Comparison of ENCODE assay signal across 22 cellular contexts in genomic region chr3:50635066-50635465, GRCh38. TPM values are rescaled to one million over a fixed set of nuclear protein-coding genes. Genes with fewer than 3 reads are reported as not detected.
DNase-seq lines count a peak whose midpoint lies in the region; ATAC-seq and TF ChIP-seq lines count a peak whose summit lies in the region.
"Had no signal": no experiment of that assay in that cellular context is flagged by ENCODE, and none has a peak within 500 bp of the region (broad histone marks: within the 10 kb centered on the region; RNA-seq: fewer than 3 reads in every experiment).

No MANE protein-coding gene starts in this region.

- intact Hi-C loops in CD4-positive, alpha-beta T cell (cut with DNase I, micrococcal nuclease) = loop anchor here in 1 of 2 experiments (5.0 kb wide), 1 partner anchor 788 kb away; no protein-coding TSS in a partner anchor
- intact Hi-C loops in activated CD8-positive, alpha-beta T cell treated with anti-CD3 and anti-CD28 coated beads for 36 hours (cut with micrococcal nuclease) = no loop called here

- CTCF ChIA-PET in activated CD8-positive, alpha-beta memory T cell treated with anti-CD3 and anti-CD28 coated beads, Interleukin-2, amount 10 ng/mL, durations not matched to agents 7 days and 5 days (lab: Charles Lee) = interaction anchor here (0.9 to 4.4 kb wide), 4 partner anchors 11 to 19 kb away, joined by 3 to 21 read pairs (median 6); no protein-coding TSS in a partner anchor
- CTCF ChIA-PET in CD4-positive, alpha-beta T cell (lab: Charles Lee) = interaction anchor here (0.9 to 1.0 kb wide), 2 partner anchors 19 to 63 kb away, joined by 3 to 4 read pairs; no protein-coding TSS in a partner anchor
- CTCF ChIA-PET in activated CD8-positive, alpha-beta T cell treated with anti-CD3 and anti-CD28 coated beads for 36 hours (lab: Charles Lee) = interaction anchor here (2.6 to 8.5 kb wide), 3 partner anchors 16 to 19 kb away, joined by 10 to 47 read pairs (median 15); no protein-coding TSS in a partner anchor

- H3K4me3 Mint-ChIP-seq in activated CD8-positive, alpha-beta memory T cell treated with anti-CD3 and anti-CD28 coated beads, Interleukin-2, amount 10 ng/mL, durations not matched to agents 7 days and 5 days = no peak overlapping the region
- H3K4me3 Mint-ChIP-seq in CD4-positive, alpha-beta T cell = no peak overlapping the region
- H3K4me3 Mint-ChIP-seq in activated CD8-positive, alpha-beta T cell treated with anti-CD3 and anti-CD28 coated beads for 36 hours = no peak overlapping the region
- peak overlapping the region in 1 of 2 donors; percentile 22 for H3K4me3 Mint-ChIP-seq in effector memory CD8-positive, alpha-beta T cell
- H3K4me3 Mint-ChIP-seq: CD4-positive, CD25-positive, alpha-beta regulatory T cell had no signal

- H3K9me3 Mint-ChIP-seq in activated CD8-positive, alpha-beta memory T cell treated with anti-CD3 and anti-CD28 coated beads, Interleukin-2, amount 10 ng/mL, durations not matched to agents 7 days and 5 days (ENCODE audit: low read depth) = no peaks in the 10 kb centered on the region
- no peaks in the 10 kb centered on the region for H3K9me3 Mint-ChIP-seq in CD4-positive, alpha-beta T cell
- H3K9me3 Mint-ChIP-seq in activated CD8-positive, alpha-beta T cell treated with anti-CD3 and anti-CD28 coated beads for 36 hours = no peaks in the 10 kb centered on the region
- no peaks in the 10 kb centered on the region for H3K9me3 Mint-ChIP-seq in effector memory CD8-positive, alpha-beta T cell
- H3K9me3 Mint-ChIP-seq: CD4-positive, CD25-positive, alpha-beta regulatory T cell had no signal

- peaks cover 26% of the 10 kb centered on the region for H3K36me3 Mint-ChIP-seq in activated CD8-positive, alpha-beta memory T cell treated with anti-CD3 and anti-CD28 coated beads, Interleukin-2, amount 10 ng/mL, durations not matched to agents 7 days and 5 days
- peaks cover 41% of the 10 kb centered on the region for H3K36me3 Mint-ChIP-seq in CD4-positive, alpha-beta T cell (ENCODE audit: low read depth)
- peaks cover 59% of the 10 kb centered on the region for H3K36me3 Mint-ChIP-seq in activated CD8-positive, alpha-beta T cell treated with anti-CD3 and anti-CD28 coated beads for 36 hours (ENCODE audit: low read depth)
- H3K36me3 Mint-ChIP-seq in effector memory CD8-positive, alpha-beta T cell (ENCODE audit: insufficient read depth) = peaks cover 9% of the 10 kb centered on the region

- H3K9me3 ChIP-seq in CD4-positive, alpha-beta T cell (ENCODE audit: control insufficient read depth, low read length) = no peaks in the 10 kb centered on the region
- H3K9me3 ChIP-seq: BE2C, HAP-1 had no signal

- no peaks in the 10 kb centered on the region for H3K27me3 ChIP-seq in CD4-positive, alpha-beta T cell (ENCODE audit: control insufficient read depth, insufficient read depth, low read length)
- H3K27me3 ChIP-seq: BE2C had no signal

- H3K27ac Mint-ChIP-seq in activated CD8-positive, alpha-beta memory T cell treated with anti-CD3 and anti-CD28 coated beads, Interleukin-2, amount 10 ng/mL, durations not matched to agents 7 days and 5 days = peak overlapping the region; percentile 47
- peak overlapping the region; percentile 66 for H3K27ac Mint-ChIP-seq in CD4-positive, alpha-beta T cell
- H3K27ac Mint-ChIP-seq in activated CD8-positive, alpha-beta T cell treated with anti-CD3 and anti-CD28 coated beads for 36 hours = peak overlapping the region; percentile 13
- H3K27ac Mint-ChIP-seq in effector memory CD8-positive, alpha-beta T cell = peak overlapping the region; percentile 60 to 84

- no peak for DNase-seq in activated CD8-positive, alpha-beta memory T cell treated with anti-CD3 and anti-CD28 coated beads, Interleukin-2, amount 10 ng/mL, durations not matched to agents 7 days and 5 days
- DNase-seq in activated CD8-positive, alpha-beta memory T cell treated with anti-CD3 and anti-CD28 coated beads, Interleukin-2, amount 50 U/mL, for 48 hours = no peak
- DNase-seq in CD4-positive, alpha-beta T cell = no peak
- no peak for DNase-seq in activated CD8-positive, alpha-beta T cell treated with anti-CD3 and anti-CD28 coated beads for 36 hours
- no peak for DNase-seq in effector memory CD8-positive, alpha-beta T cell
- no peak for DNase-seq in NOMO-1 treated with DMSO at 0.1 percent for 48 hours (lab: John Stamatoyannopoulos, UW; ENCODE audit: unreplicated experiment)
- DNase-seq: BE2C; Calu3; CD4-positive, CD25-positive, alpha-beta regulatory T cell; EL; GM23248; NCI-H1105; NCI-H1694 treated with DMSO at 0.1 percent for 48 hours; NCI-H2107; NCI-H510A treated with DMSO at 0.1 percent for 48 hours; NCI-H774; PC-3; RPMI8226; SHP77 treated with DMSO at 0.1 percent for 48 hours had no signal

- POLR2A ChIA-PET in CD4-positive, alpha-beta T cell (lab: Charles Lee) = no interaction called here
- POLR2A ChIA-PET in activated CD8-positive, alpha-beta T cell treated with anti-CD3 and anti-CD28 coated beads for 36 hours (lab: Charles Lee) = interaction anchor here (0.9 to 2.7 kb wide), 5 partner anchors 11 to 22 kb away, joined by 3 to 14 read pairs (median 5); no protein-coding TSS in a partner anchor

- peaks cover 71% of the 10 kb centered on the region for H3K4me1 Mint-ChIP-seq in activated CD8-positive, alpha-beta memory T cell treated with anti-CD3 and anti-CD28 coated beads, Interleukin-2, amount 10 ng/mL, durations not matched to agents 7 days and 5 days
- peaks cover 73% of the 10 kb centered on the region for H3K4me1 Mint-ChIP-seq in CD4-positive, alpha-beta T cell (ENCODE audit: low read depth)
- H3K4me1 Mint-ChIP-seq in activated CD8-positive, alpha-beta T cell treated with anti-CD3 and anti-CD28 coated beads for 36 hours (ENCODE audit: low read depth) = peaks cover 84% of the 10 kb centered on the region
- peaks cover 69 to 70% of the 10 kb centered on the region in 2 donors for H3K4me1 Mint-ChIP-seq in effector memory CD8-positive, alpha-beta T cell (ENCODE audit: low read depth in 2 of 2)

- no peaks in the 10 kb centered on the region for H3K27me3 Mint-ChIP-seq in activated CD8-positive, alpha-beta memory T cell treated with anti-CD3 and anti-CD28 coated beads, Interleukin-2, amount 10 ng/mL, durations not matched to agents 7 days and 5 days
- H3K27me3 Mint-ChIP-seq in CD4-positive, alpha-beta T cell = no peaks in the 10 kb centered on the region
- no peaks in the 10 kb centered on the region for H3K27me3 Mint-ChIP-seq in activated CD8-positive, alpha-beta T cell treated with anti-CD3 and anti-CD28 coated beads for 36 hours
- no peaks in the 10 kb centered on the region for H3K27me3 Mint-ChIP-seq in effector memory CD8-positive, alpha-beta T cell
- H3K27me3 Mint-ChIP-seq: CD4-positive, CD25-positive, alpha-beta regulatory T cell had no signal

- no peak for ATAC-seq in activated CD8-positive, alpha-beta memory T cell treated with anti-CD3 and anti-CD28 coated beads, Interleukin-2, amount 10 ng/mL, durations not matched to agents 7 days and 5 days
- ATAC-seq in CD4-positive, alpha-beta T cell (ENCODE audit: poor library complexity) = no peak
- ATAC-seq in activated CD8-positive, alpha-beta T cell treated with anti-CD3 and anti-CD28 coated beads for 36 hours = no peak
- no peak for ATAC-seq in effector memory CD8-positive, alpha-beta T cell (replicated peaks)
- ATAC-seq in HG02759 (IDR thresholded peaks at IDR 0.05; ENCODE audit: unreplicated experiment) = no peak
- no peak for ATAC-seq in GM19455 (IDR thresholded peaks at IDR 0.05; ENCODE audit: unreplicated experiment)
- ATAC-seq: PC-3 had no signal

- no peak for TF ChIP-seq CTCF in CD4-positive, alpha-beta T cell (IDR thresholded peaks at IDR 0.05)
- TF ChIP-seq CTCF in activated CD8-positive, alpha-beta T cell treated with anti-CD3 and anti-CD28 coated beads for 36 hours (IDR thresholded peaks at IDR 0.05) = no peak

- no peak overlapping the region for H3K27ac ChIP-seq in CD4-positive, alpha-beta T cell (ENCODE audit: low read depth, low read length)
- H3K27ac ChIP-seq: GM23248 had no signal

RNA-seq across cellular contexts. Expression of gene MAPKAPK3, which starts 18.1 kb away (rescaled TPM):
- 100 to 1,000 TPM; 156 to 175 TPM for total RNA-seq in activated CD8-positive, alpha-beta memory T cell treated with anti-CD3 and anti-CD28 coated beads, Interleukin-2, amount 10 ng/mL, durations not matched to agents 7 days and 5 days
- total RNA-seq in CD4-positive, alpha-beta T cell = 10 to 100 TPM; 16.4 to 16.6 TPM
- total RNA-seq in activated CD8-positive, alpha-beta T cell treated with anti-CD3 and anti-CD28 coated beads for 36 hours = 100 to 1,000 TPM; 204 to 205 TPM

RNA-seq across cellular contexts. Expression of gene CISH, which starts 23.5 kb away (rescaled TPM):
- 100 to 1,000 TPM; 266 to 369 TPM for total RNA-seq in activated CD8-positive, alpha-beta memory T cell treated with anti-CD3 and anti-CD28 coated beads, Interleukin-2, amount 10 ng/mL, durations not matched to agents 7 days and 5 days
- total RNA-seq in CD4-positive, alpha-beta T cell = 1 to 10 TPM; 3.5 to 3.7 TPM
- 100 to 1,000 TPM; 307 to 308 TPM for total RNA-seq in activated CD8-positive, alpha-beta T cell treated with anti-CD3 and anti-CD28 coated beads for 36 hours

RNA-seq across cellular contexts. Expression of gene DOCK3, which starts 39.7 kb away (rescaled TPM):
- total RNA-seq in activated CD8-positive, alpha-beta memory T cell treated with anti-CD3 and anti-CD28 coated beads, Interleukin-2, amount 10 ng/mL, durations not matched to agents 7 days and 5 days = 1 to 10 TPM; 3.4 to 4.1 TPM
- 1 to 10 TPM in 1 of 2 experiments, under 1 TPM in 1; 0.93 to 1.1 TPM for total RNA-seq in CD4-positive, alpha-beta T cell
- total RNA-seq in activated CD8-positive, alpha-beta T cell treated with anti-CD3 and anti-CD28 coated beads for 36 hours = 1 to 10 TPM; 3.6 to 4.2 TPM

Comparison
In these comparisons a context has a peak if more than half of its experiments do, and no peak if none do; other contexts are left out.
1. H3K27ac Mint-ChIP-seq: peak in every context shown above with its lines; median percentile 72 in effector memory CD8-positive, alpha-beta T cell; 66 in CD4-positive, alpha-beta T cell; 47 in activated CD8-positive, alpha-beta memory T cell treated with anti-CD3 and anti-CD28 coated beads, Interleukin-2, amount 10 ng/mL, durations not matched to agents 7 days and 5 days; 13 in activated CD8-positive, alpha-beta T cell treated with anti-CD3 and anti-CD28 coated beads for 36 hours.
2. RNA of gene MAPKAPK3, which starts 18.1 kb away (total RNA-seq): 204 to 205 TPM in activated CD8-positive, alpha-beta T cell treated with anti-CD3 and anti-CD28 coated beads for 36 hours and 156 to 175 TPM in activated CD8-positive, alpha-beta memory T cell treated with anti-CD3 and anti-CD28 coated beads, Interleukin-2, amount 10 ng/mL, durations not matched to agents 7 days and 5 days; 16.4 to 16.6 TPM in CD4-positive, alpha-beta T cell; every median in the first group is over 4 times any median in the second.
3. RNA of gene CISH, which starts 23.5 kb away (total RNA-seq): 266 to 369 TPM in activated CD8-positive, alpha-beta memory T cell treated with anti-CD3 and anti-CD28 coated beads, Interleukin-2, amount 10 ng/mL, durations not matched to agents 7 days and 5 days and 307 to 308 TPM in activated CD8-positive, alpha-beta T cell treated with anti-CD3 and anti-CD28 coated beads for 36 hours; 3.5 to 3.7 TPM in CD4-positive, alpha-beta T cell; every median in the first group is over 10 times any median in the second.